8 cellular contexts compared by ENCODE assay signal in the genomic region with DNA sequence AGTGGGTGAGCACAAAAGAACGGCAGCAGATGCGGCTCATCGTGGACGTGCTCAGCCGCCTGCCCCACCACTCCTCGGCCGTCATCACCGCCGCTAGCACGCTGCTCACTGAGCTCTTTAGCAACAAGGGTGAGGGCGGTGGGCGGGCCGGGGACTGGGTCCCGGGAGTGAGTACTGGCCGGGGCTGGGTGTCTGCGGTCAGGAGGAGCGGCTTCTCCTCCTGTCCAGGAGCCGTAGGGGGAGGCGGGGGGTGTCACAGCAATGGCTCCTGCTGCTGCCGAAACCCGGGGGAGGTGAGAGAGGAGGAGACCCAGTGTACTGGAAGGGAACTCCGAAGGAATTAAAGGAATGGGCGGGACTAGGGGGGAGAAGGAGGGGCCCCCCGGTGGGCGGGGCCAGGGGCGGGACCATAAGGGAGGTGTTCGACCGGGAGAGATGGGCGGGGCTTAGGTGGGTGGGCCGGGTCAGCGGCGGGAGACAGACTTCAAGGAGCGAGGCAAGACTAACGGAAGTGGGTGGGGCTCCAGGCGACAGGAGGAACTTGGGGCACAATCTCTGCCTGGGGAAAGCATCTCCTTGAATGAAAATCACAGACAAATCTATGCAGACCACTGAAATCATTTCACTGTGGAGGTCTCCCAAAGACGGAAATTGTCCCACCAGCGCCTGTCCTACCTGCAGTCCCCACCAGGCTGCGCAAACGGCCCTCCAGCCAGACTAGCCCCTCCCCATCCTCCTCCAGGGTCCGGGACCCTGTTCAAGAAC. TPM values are rescaled to one million over a fixed set of nuclear protein-coding genes. Genes with fewer than 3 reads are reported as not detected.
DNase-seq lines count a peak whose midpoint lies in the region; TF ChIP-seq lines count a peak whose summit lies in the region.

No MANE protein-coding gene starts in this region.

- peak overlapping the region; percentile 79 for H3K4me3 Mint-ChIP-seq in activated naive CD4-positive, alpha-beta T cell treated with anti-CD3 and anti-CD28 coated beads, Interleukin-2, amount 10 ng/mL, durations not matched to agents 7 days and 5 days

- peak overlapping the region; percentile 69 for H3K27ac Mint-ChIP-seq in activated naive CD4-positive, alpha-beta T cell treated with anti-CD3 and anti-CD28 coated beads, Interleukin-2, amount 10 ng/mL, durations not matched to agents 7 days and 5 days

- CTCF ChIA-PET in activated naive CD4-positive, alpha-beta T cell treated with anti-CD3 and anti-CD28 coated beads, Interleukin-2, amount 10 ng/mL, durations not matched to agents 7 days and 5 days (lab: Charles Lee): interaction anchor here (0.9 to 1.3 kb wide), 3 partner anchors 35 to 129 kb away, joined by 4 to 5 read pairs (median 4); partner anchors contain the start of gene HDAC5

- H3K36me3 Mint-ChIP-seq in activated naive CD4-positive, alpha-beta T cell treated with anti-CD3 and anti-CD28 coated beads, Interleukin-2, amount 10 ng/mL, durations not matched to agents 7 days and 5 days: peaks cover 18% of the 10 kb centered on the region

- TF ChIP-seq POLR2A in testis (IDR thresholded peaks at IDR 0.05): no peak

- 0 to 2% methylated on average over 18 to 40 of the region's 40 CpGs for WGBS in testis, 2 donors

- no peaks in the 10 kb centered on the region for H3K9me3 Mint-ChIP-seq in activated naive CD4-positive, alpha-beta T cell treated with anti-CD3 and anti-CD28 coated beads, Interleukin-2, amount 10 ng/mL, durations not matched to agents 7 days and 5 days

- peak overlapping the region; percentile 32 for H3K9ac ChIP-seq in SK-N-MC (ENCODE audit: insufficient read length)

- H3K27me3 ChIP-seq in osteoblast (ENCODE audit: insufficient read depth, low read length): peaks cover 14% of the 10 kb centered on the region
- no peaks in the 10 kb centered on the region for H3K27me3 ChIP-seq in testis

- peak; percentile 76 for DNase-seq in DMS 273 treated with DMSO at 0.1 percent for 48 hours (lab: John Stamatoyannopoulos, UW)
- peak; percentile 82 for DNase-seq in GOT3 (lab: John Stamatoyannopoulos, UW)
- peak; percentile 80 for DNase-seq in NCI-H1048 (lab: John Stamatoyannopoulos, UW)
- DNase-seq in SK-N-MC (ENCODE audit: low read depth, low spot score): peak; percentile 90
- DNase-seq in activated naive CD4-positive, alpha-beta T cell treated with anti-CD3 and anti-CD28 coated beads, Interleukin-2, amount 10 ng/mL, durations not matched to agents 7 days and 5 days: peak; percentile 100
- peak; percentile 99 for DNase-seq in glomerular visceral epithelial cell (ENCODE audit: extremely low spot score)
- DNase-seq in osteoblast (ENCODE audit: insufficient read length, low spot score, missing footprints): peak; percentile 99
- peak; percentile 99 for DNase-seq in testis

- TF ChIP-seq CTCF in osteoblast (IDR thresholded peaks at IDR 0.05; ENCODE audit: extremely low read depth, low read depth, low read length) (peak; percentile 48), testis (IDR thresholded peaks at IDR 0.05) (peak; percentile 44 to 61 (median 50))

- H3K36me3 ChIP-seq in SK-N-MC (ENCODE audit: insufficient read depth, low read length) (no peaks in the 10 kb centered on the region; the same call in 1 of the 2 replicates), osteoblast (ENCODE audit: insufficient read depth, low read length) (peaks cover 6% of the 10 kb centered on the region), testis (ENCODE audit: low read depth, missing control alignments) (no peaks in the 10 kb centered on the region)

- H4K20me1 ChIP-seq in osteoblast (ENCODE audit: insufficient read depth, low read length): no peaks in the 10 kb centered on the region

- H3K27me3 Mint-ChIP-seq in activated naive CD4-positive, alpha-beta T cell treated with anti-CD3 and anti-CD28 coated beads, Interleukin-2, amount 10 ng/mL, durations not matched to agents 7 days and 5 days: peaks cover 61% of the 10 kb centered on the region

- H3K4me1 Mint-ChIP-seq in activated naive CD4-positive, alpha-beta T cell treated with anti-CD3 and anti-CD28 coated beads, Interleukin-2, amount 10 ng/mL, durations not matched to agents 7 days and 5 days: peaks cover 40% of the 10 kb centered on the region

- H3K4me1 ChIP-seq in osteoblast (ENCODE audit: insufficient read depth, low read length) (peaks cover 40% of the 10 kb centered on the region), testis (peaks cover 31% of the 10 kb centered on the region)

- H3K4me3 ChIP-seq in SK-N-MC: peak overlapping the region; percentile 80
- peak overlapping the region; percentile 77 for H3K4me3 ChIP-seq in osteoblast (ENCODE audit: insufficient read depth, low read length)
- peak overlapping the region; percentile 55 to 68 for H3K4me3 ChIP-seq in testis

- H3K27ac ChIP-seq in SK-N-MC: no peak overlapping the region
- H3K27ac ChIP-seq in osteoblast (ENCODE audit: low read depth, low read length): no peak overlapping the region
- H3K27ac ChIP-seq in testis: no peak overlapping the region

- peak overlapping the region; percentile 97 for H3K4me2 ChIP-seq in osteoblast (ENCODE audit: insufficient read depth, low read length)

- no peaks in the 10 kb centered on the region for H3K9me3 ChIP-seq in SK-N-MC (ENCODE audit: low read depth, low read length)
- H3K9me3 ChIP-seq in osteoblast (ENCODE audit: low read depth, low read length): no peaks in the 10 kb centered on the region
- no peaks in the 10 kb centered on the region for H3K9me3 ChIP-seq in testis

- H2AFZ ChIP-seq in osteoblast (ENCODE audit: low read length): peak overlapping the region; percentile 89

- intact Hi-C loops in testis (cut with DNase I; ENCODE audit: low total_unique reads): no loop called here

- H3K79me2 ChIP-seq in osteoblast (ENCODE audit: insufficient read depth, low read length): no peaks in the 10 kb centered on the region

RNA-seq across cellular contexts. Expression of gene NAGS, which starts 2.3 kb away (rescaled TPM):
- 0.36 and 0.59 TPM in 2 replicates for total RNA-seq in osteoblast
- 1 to 10 TPM; 2.5 to 3.1 TPM for total RNA-seq in testis
- 6.5 TPM for polyA plus RNA-seq in testis (ENCODE audit: insufficient read depth, low read depth, low replicate concordance)

RNA-seq across cellular contexts. Expression of gene TMEM101, which starts 8.0 kb away (rescaled TPM):
- total RNA-seq in osteoblast (41.3 and 47.8 TPM in 2 replicates), testis (10 to 100 TPM; 38.4 to 63.3 TPM)
- polyA plus RNA-seq in testis (ENCODE audit: insufficient read depth, low read depth, low replicate concordance): 51.1 TPM

RNA-seq across cellular contexts. Expression of gene PYY, which starts 53.0 kb away (rescaled TPM):
- not detected in 2 replicates for total RNA-seq in osteoblast
- total RNA-seq in testis: under 1 TPM in 1 of 2 donors, not detected in 1; 0.37 TPM
- polyA plus RNA-seq in testis (ENCODE audit: insufficient read depth, low read depth, low replicate concordance): 1.5 TPM

RNA-seq across cellular contexts. Expression of gene LSM12, which starts 59.7 kb away (rescaled TPM):
- total RNA-seq in osteoblast: 59.0 and 65.4 TPM in 2 replicates
- 10 to 100 TPM; 52.7 to 74.4 TPM for total RNA-seq in testis
- polyA plus RNA-seq in testis (ENCODE audit: insufficient read depth, low read depth, low replicate concordance): 57.6 TPM
